1 cellular context compared by ENCODE assay signal in the genomic region with DNA sequence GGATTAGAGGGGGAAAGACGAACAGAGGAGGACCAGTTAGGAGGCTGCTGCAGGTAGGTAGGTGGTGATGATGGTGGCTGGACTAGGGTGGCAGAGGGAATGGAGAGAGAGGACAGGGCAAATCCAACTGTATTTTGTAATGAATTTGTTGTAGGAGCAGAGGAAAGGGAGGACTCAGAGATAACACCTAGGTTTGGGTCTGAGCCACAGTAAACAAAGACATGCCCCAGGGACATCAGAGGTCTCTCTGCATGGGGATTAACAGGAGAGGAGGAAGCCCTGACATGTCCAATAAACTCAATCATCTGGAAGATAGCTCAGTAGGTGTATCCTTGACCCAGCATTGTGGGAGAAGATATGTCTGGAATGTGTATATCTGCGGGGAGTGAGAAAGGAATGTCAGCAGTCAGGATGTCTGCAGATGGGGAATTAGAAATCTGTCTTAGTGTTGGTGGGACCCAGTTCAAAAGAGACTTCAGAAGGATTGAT.
TF ChIP-seq lines count a peak whose summit lies in the region.

No MANE protein-coding gene starts in this region.

TF ChIP-seq in HEK293, 187 proteins besides CTCF, POLR2A, EP300 and RAD21 (continued from another document):
- TF ChIP-seq, protein P1, sequence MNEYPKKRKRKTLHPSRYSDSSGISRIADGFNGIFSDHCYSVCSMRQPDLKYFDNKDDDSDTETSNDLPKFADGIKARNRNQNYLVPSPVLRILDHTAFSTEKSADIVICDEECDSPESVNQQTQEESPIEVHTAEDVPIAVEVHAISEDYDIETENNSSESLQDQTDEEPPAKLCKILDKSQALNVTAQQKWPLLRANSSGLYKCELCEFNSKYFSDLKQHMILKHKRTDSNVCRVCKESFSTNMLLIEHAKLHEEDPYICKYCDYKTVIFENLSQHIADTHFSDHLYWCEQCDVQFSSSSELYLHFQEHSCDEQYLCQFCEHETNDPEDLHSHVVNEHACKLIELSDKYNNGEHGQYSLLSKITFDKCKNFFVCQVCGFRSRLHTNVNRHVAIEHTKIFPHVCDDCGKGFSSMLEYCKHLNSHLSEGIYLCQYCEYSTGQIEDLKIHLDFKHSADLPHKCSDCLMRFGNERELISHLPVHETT (tag by site-specific recombination; IDR thresholded peaks at IDR 0.05), result no peak
- TF ChIP-seq, protein P2, sequence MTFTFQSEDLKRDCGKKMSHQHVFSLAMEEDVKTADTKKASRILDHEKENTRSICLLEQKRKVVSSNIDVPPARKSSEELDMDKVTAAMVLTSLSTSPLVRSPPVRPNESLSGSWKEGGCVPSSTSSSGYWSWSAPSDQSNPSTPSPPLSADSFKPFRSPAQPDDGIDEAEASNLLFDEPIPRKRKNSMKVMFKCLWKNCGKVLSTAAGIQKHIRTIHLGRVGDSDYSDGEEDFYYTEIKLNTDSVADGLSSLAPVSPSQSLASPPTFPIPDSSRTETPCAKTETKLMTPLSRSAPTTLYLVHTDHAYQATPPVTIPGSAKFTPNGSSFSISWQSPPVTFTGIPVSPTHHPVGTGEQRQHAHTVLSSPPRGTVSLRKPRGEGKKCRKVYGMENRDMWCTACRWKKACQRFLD (tag by site-specific recombination; IDR thresholded peaks at IDR 0.05), result no peak
- TF ChIP-seq, protein P3, sequence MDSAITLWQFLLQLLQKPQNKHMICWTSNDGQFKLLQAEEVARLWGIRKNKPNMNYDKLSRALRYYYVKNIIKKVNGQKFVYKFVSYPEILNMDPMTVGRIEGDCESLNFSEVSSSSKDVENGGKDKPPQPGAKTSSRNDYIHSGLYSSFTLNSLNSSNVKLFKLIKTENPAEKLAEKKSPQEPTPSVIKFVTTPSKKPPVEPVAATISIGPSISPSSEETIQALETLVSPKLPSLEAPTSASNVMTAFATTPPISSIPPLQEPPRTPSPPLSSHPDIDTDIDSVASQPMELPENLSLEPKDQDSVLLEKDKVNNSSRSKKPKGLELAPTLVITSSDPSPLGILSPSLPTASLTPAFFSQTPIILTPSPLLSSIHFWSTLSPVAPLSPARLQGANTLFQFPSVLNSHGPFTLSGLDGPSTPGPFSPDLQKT (IDR thresholded peaks at IDR 0.05; ENCODE audit: borderline replicate concordance, low read depth, low read length), result no peak
- TF ChIP-seq ZNF2 (tag by site-specific recombination; IDR thresholded peaks at IDR 0.05) (no peak; the same call in 1 of the 2 replicates), ZNF830 (tag by site-specific recombination; IDR thresholded peaks at IDR 0.05; ENCODE audit: low read depth) (no peak), ZNF239 (tag by site-specific recombination; IDR thresholded peaks at IDR 0.05) (no peak), ZNF610 (tag by site-specific recombination; IDR thresholded peaks at IDR 0.05; ENCODE audit: borderline replicate concordance) (no peak), ZSCAN23 (tag by site-specific recombination; IDR thresholded peaks at IDR 0.05) (0 out of 2 replicates have a peak, but pooled peaks have one; percentile 50), HOXD13 (CRISPR knock-in tag; IDR thresholded peaks at IDR 0.05; ENCODE audit: borderline replicate concordance) (peak; percentile 98), ZNF37A (tag by site-specific recombination; IDR thresholded peaks at IDR 0.05) (no peak), ZNF16 (tag by site-specific recombination; IDR thresholded peaks at IDR 0.05; ENCODE audit: low read depth) (no peak), ZNF391 (tag by site-specific recombination; IDR thresholded peaks at IDR 0.05; ENCODE audit: borderline replicate concordance, low read depth) (no peak), SCRT1 (tag by site-specific recombination; IDR thresholded peaks at IDR 0.05; ENCODE audit: borderline replicate concordance) (no peak), ZNF157 (tag by site-specific recombination; IDR thresholded peaks at IDR 0.05) (no peak), ZNF202 (tag by site-specific recombination; IDR thresholded peaks at IDR 0.05; ENCODE audit: borderline replicate concordance) (no peak), ZFP37 (tag by site-specific recombination; IDR thresholded peaks at IDR 0.05) (no peak), ZNF221 (tag by site-specific recombination; IDR thresholded peaks at IDR 0.05; ENCODE audit: borderline replicate concordance) (no peak), ZNF549 (tag by site-specific recombination; IDR thresholded peaks at IDR 0.05) (no peak), ZNF366 (tag by site-specific recombination; conservative IDR thresholded peaks at IDR 0.05) (peak; percentile 80), ZNF600 (tag by site-specific recombination; IDR thresholded peaks at IDR 0.05) (no peak)
- TF ChIP-seq, protein P4, sequence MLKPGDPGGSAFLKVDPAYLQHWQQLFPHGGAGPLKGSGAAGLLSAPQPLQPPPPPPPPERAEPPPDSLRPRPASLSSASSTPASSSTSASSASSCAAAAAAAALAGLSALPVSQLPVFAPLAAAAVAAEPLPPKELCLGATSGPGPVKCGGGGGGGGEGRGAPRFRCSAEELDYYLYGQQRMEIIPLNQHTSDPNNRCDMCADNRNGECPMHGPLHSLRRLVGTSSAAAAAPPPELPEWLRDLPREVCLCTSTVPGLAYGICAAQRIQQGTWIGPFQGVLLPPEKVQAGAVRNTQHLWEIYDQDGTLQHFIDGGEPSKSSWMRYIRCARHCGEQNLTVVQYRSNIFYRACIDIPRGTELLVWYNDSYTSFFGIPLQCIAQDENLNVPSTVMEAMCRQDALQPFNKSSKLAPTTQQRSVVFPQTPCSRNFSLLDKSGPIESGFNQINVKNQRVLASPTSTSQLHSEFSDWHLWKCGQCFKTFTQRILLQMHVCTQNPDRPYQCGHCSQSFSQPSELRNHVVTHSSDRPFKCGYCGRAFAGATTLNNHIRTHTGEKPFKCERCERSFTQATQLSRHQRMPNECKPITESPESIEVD (tag by site-specific recombination; IDR thresholded peaks at IDR 0.05), result 0 out of 2 replicates have a peak, but pooled peaks have one; percentile 12
- TF ChIP-seq, protein P5, sequence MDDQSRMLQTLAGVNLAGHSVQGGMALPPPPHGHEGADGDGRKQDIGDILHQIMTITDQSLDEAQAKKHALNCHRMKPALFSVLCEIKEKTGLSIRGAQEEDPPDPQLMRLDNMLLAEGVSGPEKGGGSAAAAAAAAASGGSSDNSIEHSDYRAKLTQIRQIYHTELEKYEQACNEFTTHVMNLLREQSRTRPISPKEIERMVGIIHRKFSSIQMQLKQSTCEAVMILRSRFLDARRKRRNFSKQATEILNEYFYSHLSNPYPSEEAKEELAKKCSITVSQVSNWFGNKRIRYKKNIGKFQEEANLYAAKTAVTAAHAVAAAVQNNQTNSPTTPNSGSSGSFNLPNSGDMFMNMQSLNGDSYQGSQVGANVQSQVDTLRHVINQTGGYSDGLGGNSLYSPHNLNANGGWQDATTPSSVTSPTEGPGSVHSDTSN (CRISPR knock-in tag; IDR thresholded peaks at IDR 0.05), result no peak
- TF ChIP-seq, protein P6, sequence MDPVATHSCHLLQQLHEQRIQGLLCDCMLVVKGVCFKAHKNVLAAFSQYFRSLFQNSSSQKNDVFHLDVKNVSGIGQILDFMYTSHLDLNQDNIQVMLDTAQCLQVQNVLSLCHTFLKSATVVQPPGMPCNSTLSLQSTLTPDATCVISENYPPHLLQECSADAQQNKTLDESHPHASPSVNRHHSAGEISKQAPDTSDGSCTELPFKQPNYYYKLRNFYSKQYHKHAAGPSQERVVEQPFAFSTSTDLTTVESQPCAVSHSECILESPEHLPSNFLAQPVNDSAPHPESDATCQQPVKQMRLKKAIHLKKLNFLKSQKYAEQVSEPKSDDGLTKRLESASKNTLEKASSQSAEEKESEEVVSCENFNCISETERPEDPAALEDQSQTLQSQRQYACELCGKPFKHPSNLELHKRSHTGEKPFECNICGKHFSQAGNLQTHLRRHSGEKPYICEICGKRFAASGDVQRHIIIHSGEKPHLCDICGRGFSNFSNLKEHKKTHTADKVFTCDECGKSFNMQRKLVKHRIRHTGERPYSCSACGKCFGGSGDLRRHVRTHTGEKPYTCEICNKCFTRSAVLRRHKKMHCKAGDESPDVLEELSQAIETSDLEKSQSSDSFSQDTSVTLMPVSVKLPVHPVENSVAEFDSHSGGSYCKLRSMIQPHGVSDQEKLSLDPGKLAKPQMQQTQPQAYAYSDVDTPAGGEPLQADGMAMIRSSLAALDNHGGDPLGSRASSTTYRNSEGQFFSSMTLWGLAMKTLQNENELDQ (tag by site-specific recombination; IDR thresholded peaks at IDR 0.05; ENCODE audit: low read depth), result no peak
- TF ChIP-seq, protein P7, sequence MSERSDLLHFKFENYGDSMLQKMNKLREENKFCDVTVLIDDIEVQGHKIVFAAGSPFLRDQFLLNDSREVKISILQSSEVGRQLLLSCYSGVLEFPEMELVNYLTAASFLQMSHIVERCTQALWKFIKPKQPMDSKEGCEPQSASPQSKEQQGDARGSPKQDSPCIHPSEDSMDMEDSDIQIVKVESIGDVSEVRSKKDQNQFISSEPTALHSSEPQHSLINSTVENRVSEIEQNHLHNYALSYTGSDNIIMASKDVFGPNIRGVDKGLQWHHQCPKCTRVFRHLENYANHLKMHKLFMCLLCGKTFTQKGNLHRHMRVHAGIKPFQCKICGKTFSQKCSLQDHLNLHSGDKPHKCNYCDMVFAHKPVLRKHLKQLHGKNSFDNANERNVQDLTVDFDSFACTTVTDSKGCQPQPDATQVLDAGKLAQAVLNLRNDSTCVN (tag by site-specific recombination; optimal IDR thresholded peaks at IDR 0.05), result no peak
